In genomic region chr5:1344975-1345838, GRCh38 we compare ENCODE assay signal across 8 cellular contexts. TPM values are rescaled to one million over a fixed set of nuclear protein-coding genes. Genes with fewer than 3 reads are reported as not detected.
DNase-seq lines count a peak whose midpoint lies in the region; TF ChIP-seq lines count a peak whose summit lies in the region.

Gene CLPTM1L (minus strand): TSS chr5:1345099. CDS start chr5:1344841, 258 bp downstream.

- peak within 1 kb of the TSS; percentile 59 for H3K27ac ChIP-seq in mesodermal cell (ENCODE audit: low read depth, low read length, severe bottlenecking)

- H3K4me1 ChIP-seq in NT2/D1 (ENCODE audit: insufficient read depth, insufficient read length) (no peaks in the 10 kb centered on the region), mesodermal cell (ENCODE audit: control insufficient read depth, insufficient read depth, low read length, poor library complexity, severe bottlenecking) (peaks cover 13% of the 10 kb centered on the region)

- H3K4me3 ChIP-seq in NT2/D1 (ENCODE audit: insufficient read length, low read depth) (peak within 1 kb of the TSS; percentile 63), mesodermal cell (ENCODE audit: extremely low read depth, insufficient read depth, low read length, poor library complexity, severe bottlenecking) (peak within 1 kb of the TSS; percentile 90)

- peaks cover 39% of the 10 kb centered on the region for H3K36me3 ChIP-seq in NT2/D1 (ENCODE audit: insufficient read depth, insufficient read length, low read length)
- peaks cover 34% of the 10 kb centered on the region for H3K36me3 ChIP-seq in mesodermal cell (ENCODE audit: control insufficient read depth, insufficient read depth, low read length)

- H3K9ac ChIP-seq in NT2/D1 (ENCODE audit: insufficient read length, low read depth): peak within 1 kb of the TSS; percentile 90

- no peaks in the 10 kb centered on the region for H3K27me3 ChIP-seq in NT2/D1 (ENCODE audit: insufficient read depth, insufficient read length)

- in situ Hi-C loops in endometrial microvascular endothelial cells (cut with HindIII; ENCODE audit: inconsistent ontology term, low pct_unique_long_range_greater_than_20kb, low sequenced_read_pairs): no loop called here

- H3K9me3 ChIP-seq in NT2/D1 (ENCODE audit: insufficient read depth, low read length): no peaks in the 10 kb centered on the region
- H3K9me3 ChIP-seq in mesodermal cell (ENCODE audit: control insufficient read depth, low read length): no peaks in the 10 kb centered on the region

- TF ChIP-seq CTCF in GM20000 (IDR thresholded peaks at IDR 0.05; ENCODE audit: extremely low read depth, missing control alignments): no peak

- DNase-seq in COLO668 (lab: John Stamatoyannopoulos, UW; ENCODE audit: unreplicated experiment): peak; percentile 97
- DNase-seq in GM20000 (ENCODE audit: low spot score): peak; percentile 100
- peak; percentile 96 for DNase-seq in HT-29 (ENCODE audit: low spot score)
- peak; percentile 58 for DNase-seq in NT2/D1 (ENCODE audit: low read depth, low spot score)
- peak; percentile 48 for DNase-seq in activated CD8-positive, alpha-beta memory T cell treated with anti-CD3 and anti-CD28 coated beads, Interleukin-2, amount 50 U/mL, for 24 hours (ENCODE audit: extremely low read depth)
- peak; percentile 80 for DNase-seq in stimulated activated CD8-positive, alpha-beta memory T cell treated with anti-CD3 and anti-CD28 coated beads, Interleukin-15, amount 100 ng/mL, for 24 hours (ENCODE audit: low read depth)

- WGBS in mesodermal cell (ENCODE audit: insufficient coverage in 2 of 2), 2 experiments: 4 to 6% methylated on average over 63 to 78 of the region's 87 CpGs

RNA-seq across cellular contexts. Expression of gene CLPTM1L, which starts in this region (rescaled TPM):
- 392 and 406 TPM in 2 replicates for total RNA-seq in HT-29 (2014; rRNA removed; shearing (Covaris generic))
- 173 TPM for total RNA-seq in endometrial microvascular endothelial cells (ENCODE audit: inconsistent ontology term)
- 105 TPM for polyA plus RNA-seq in mesodermal cell (2013, experiment 1 of 2)
- polyA plus RNA-seq in mesodermal cell (2013, experiment 2 of 2): 97.3 TPM

Comparison
In these comparisons a context has a peak if more than half of its experiments do, and no peak if none do; other contexts are left out.
1. Peak in every context shown above with its lines: DNase-seq, H3K4me3 ChIP-seq and H3K27ac ChIP-seq.
2. DNase-seq: peak in every context shown above with its lines; median percentile 100 in GM20000; 97 in COLO668; 96 in HT-29; 80 in stimulated activated CD8-positive, alpha-beta memory T cell treated with anti-CD3 and anti-CD28 coated beads, Interleukin-15, amount 100 ng/mL, for 24 hours; 58 in NT2/D1; 48 in activated CD8-positive, alpha-beta memory T cell treated with anti-CD3 and anti-CD28 coated beads, Interleukin-2, amount 50 U/mL, for 24 hours.